In genomic region chr15:28273468-28273867, GRCh38 we compare ENCODE assay signal across 16 cellular contexts. TPM values are rescaled to one million over a fixed set of nuclear protein-coding genes. Genes with fewer than 3 reads are reported as not detected.
DNase-seq lines count a peak whose midpoint lies in the region; ATAC-seq and TF ChIP-seq lines count a peak whose summit lies in the region.
"Had no signal": no experiment of that assay in that cellular context is flagged by ENCODE, and none has a peak within 500 bp of the region (broad histone marks: within the 10 kb centered on the region; RNA-seq: fewer than 3 reads in every experiment).

No MANE protein-coding gene starts in this region.

- peaks cover 16% of the 10 kb centered on the region for H3K36me3 Mint-ChIP-seq in neural crest cell (ENCODE audit: low read depth)

- peak; percentile 8 for DNase-seq in ELF-1 (ENCODE audit: low read depth, low spot score)
- DNase-seq in astrocyte of the hippocampus (ENCODE audit: low read depth, low spot score) = peak; percentile 15
- DNase-seq in fibroblast of villous mesenchyme (ENCODE audit: low read depth) = peak; percentile 30
- DNase-seq in neural crest cell (ENCODE audit: low read depth, low spot score) = peak; percentile 25
- DNase-seq in NCI-H526 (lab: John Stamatoyannopoulos, UW) = no peak
- no peak for DNase-seq in kidney glomerular epithelial cell (lab: John Stamatoyannopoulos, UW)
- DNase-seq in DMS114 treated with DMSO at 0.1 percent for 48 hours (lab: John Stamatoyannopoulos, UW; ENCODE audit: unreplicated experiment) = no peak
- DNase-seq: activated CD4-positive, alpha-beta T cell treated with anti-CD3 and anti-CD28 coated beads, Interleukin-2, amount 10 ng/mL, durations not matched to agents 24 days and 14 days; anterior cingulate cortex; effector memory CD8-positive, alpha-beta T cell; midbrain; NCI-H1105 treated with DMSO at 0.1 percent for 48 hours; NCI-H446 treated with DMSO at 0.1 percent for 48 hours; uterus had no signal

- TF ChIP-seq CTCF in fibroblast of villous mesenchyme (IDR thresholded peaks at IDR 0.05; ENCODE audit: insufficient read depth, low read depth, low read length) (peak; percentile 42), neural crest cell (conservative IDR thresholded peaks at IDR 0.05) (peak; percentile 46)

- peaks cover 9% of the 10 kb centered on the region for H3K4me1 Mint-ChIP-seq in neural crest cell
- H3K4me1 Mint-ChIP-seq: activated CD4-positive, alpha-beta T cell treated with anti-CD3 and anti-CD28 coated beads, Interleukin-2, amount 10 ng/mL, durations not matched to agents 24 days and 14 days had no signal

- no peak for ATAC-seq in HG03039 (IDR thresholded peaks at IDR 0.05; ENCODE audit: unreplicated experiment)
- ATAC-seq: effector memory CD8-positive, alpha-beta T cell had no signal

- no peak overlapping the region for H3K27ac Mint-ChIP-seq in neural crest cell (ENCODE audit: unreplicated experiment)
- H3K27ac Mint-ChIP-seq: activated CD4-positive, alpha-beta T cell treated with anti-CD3 and anti-CD28 coated beads, Interleukin-2, amount 10 ng/mL, durations not matched to agents 24 days and 14 days; effector memory CD8-positive, alpha-beta T cell; T-helper 2 cell treated with Interferon-gamma antibody and Interleukin-4, amounts not matched to agents 5 μg/mL and 100 μg/mL, for 36 hours had no signal

- no peaks in the 10 kb centered on the region for H3K27me3 Mint-ChIP-seq in neural crest cell (ENCODE audit: low read depth)
- H3K27me3 Mint-ChIP-seq: activated CD4-positive, alpha-beta T cell treated with anti-CD3 and anti-CD28 coated beads, Interleukin-2, amount 10 ng/mL, durations not matched to agents 24 days and 14 days; effector memory CD8-positive, alpha-beta T cell had no signal

- no peak overlapping the region for H3K4me3 ChIP-seq in fibroblast of villous mesenchyme (ENCODE audit: low read depth, low read length)
- H3K4me3 ChIP-seq: uterus had no signal

- H3K4me3 Mint-ChIP-seq in neural crest cell = no peak overlapping the region
- H3K4me3 Mint-ChIP-seq: activated CD4-positive, alpha-beta T cell treated with anti-CD3 and anti-CD28 coated beads, Interleukin-2, amount 10 ng/mL, durations not matched to agents 24 days and 14 days; effector memory CD8-positive, alpha-beta T cell; T-helper 2 cell treated with Interferon-gamma antibody and Interleukin-4, amounts not matched to agents 5 μg/mL and 100 μg/mL, for 36 hours had no signal

- no peaks in the 10 kb centered on the region for H3K9me3 Mint-ChIP-seq in neural crest cell
- H3K9me3 Mint-ChIP-seq: activated CD4-positive, alpha-beta T cell treated with anti-CD3 and anti-CD28 coated beads, Interleukin-2, amount 10 ng/mL, durations not matched to agents 24 days and 14 days; effector memory CD8-positive, alpha-beta T cell; T-helper 2 cell treated with Interferon-gamma antibody and Interleukin-4, amounts not matched to agents 5 μg/mL and 100 μg/mL, for 36 hours had no signal

RNA-seq across cellular contexts. Expression of gene HERC2, which starts 48.5 kb away (rescaled TPM):
- total RNA-seq in fibroblast of villous mesenchyme (39.6 and 41.0 TPM in 2 replicates), neural crest cell (83.6 and 87.7 TPM in 2 replicates)

Comparison
In these comparisons a context has a peak if more than half of its experiments do, and no peak if none do; other contexts are left out.
1. DNase-seq: peak in ELF-1 (single experiment), astrocyte of the hippocampus (single experiment), fibroblast of villous mesenchyme (single experiment) and neural crest cell (single experiment); none in NCI-H526 (0 of 2), kidney glomerular epithelial cell (single experiment) and DMS114 treated with DMSO at 0.1 percent for 48 hours (single experiment).